ENCODE assay signal across 15 cellular contexts in the genomic region with DNA sequence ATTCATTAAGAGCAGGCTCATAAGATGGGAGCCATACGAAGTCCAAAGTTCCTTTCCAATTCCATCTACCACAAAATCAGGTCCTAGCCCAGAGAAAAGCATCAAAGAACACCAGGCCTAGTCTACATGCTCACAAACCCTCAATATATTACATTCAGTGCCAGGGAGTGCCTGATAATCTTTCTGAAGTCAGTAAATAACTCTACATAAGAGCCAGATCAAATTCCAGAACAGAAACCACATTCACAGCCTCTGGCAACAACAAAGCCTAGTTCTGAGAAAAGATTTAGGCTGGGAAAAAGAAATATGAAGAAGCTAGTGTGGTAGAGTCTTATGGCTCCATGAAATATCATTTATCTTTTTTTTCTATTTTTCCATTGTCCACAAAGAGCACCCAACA.
"Had no signal": no experiment of that assay in that cellular context is flagged by ENCODE, and none has a peak within 500 bp of the region (broad histone marks: within the 10 kb centered on the region; RNA-seq: fewer than 3 reads in every experiment).

No MANE protein-coding gene starts in this region.

- H3K9me3 ChIP-seq: ascending aorta, mucosa of descending colon, thyroid gland had no signal

- H3K4me3 ChIP-seq: ascending aorta, lung, mucosa of descending colon, thyroid gland had no signal

- H3K27ac ChIP-seq: ascending aorta, thyroid gland had no signal

- ATAC-seq: activated T-cell treated with anti-CD3 and anti-CD28 coated beads, Interleukin-2, amount 50 U/mL, for 4 hours; left colon; mucosa of descending colon; natural killer cell treated with Interleukin-12 subunit alpha and Interleukin-12 subunit beta and Interleukin-15 and Interleukin-18, amount 100 ng/mL, for 72 hours had no signal

- DNase-seq: activated CD4-positive, alpha-beta memory T cell treated with anti-CD3 and anti-CD28 coated beads for 36 hours; activated gamma-delta T cell treated with Interleukin-2 at 50 U/mL for 16 hours; activated naive CD8-positive, alpha-beta T cell treated with anti-CD3 and anti-CD28 coated beads, Interleukin-2, amount 10 ng/mL, durations not matched to agents 7 days and 5 days; activated T-cell treated with anti-CD3 and anti-CD28 coated beads, Interleukin-2, amount 50 U/mL, for 4 hours; glutamatergic neuron; immature natural killer cell; left colon; mucosa of descending colon; occipital lobe; stimulated activated CD4-positive, alpha-beta T cell treated with anti-CD3 and anti-CD28 coated beads, Interleukin-15, amount 100 ng/mL, for 24 hours; stimulated activated CD4-positive, alpha-beta T cell treated with anti-CD3 and anti-CD28 coated beads, Interleukin-4, amount 100 ng/mL, for 4 hours; thyroid gland had no signal

- H3K4me1 ChIP-seq: ascending aorta, thyroid gland had no signal

- H3K27me3 ChIP-seq: ascending aorta, thyroid gland had no signal
